ENCODE assay signal across 15 cellular contexts in the genomic region with DNA sequence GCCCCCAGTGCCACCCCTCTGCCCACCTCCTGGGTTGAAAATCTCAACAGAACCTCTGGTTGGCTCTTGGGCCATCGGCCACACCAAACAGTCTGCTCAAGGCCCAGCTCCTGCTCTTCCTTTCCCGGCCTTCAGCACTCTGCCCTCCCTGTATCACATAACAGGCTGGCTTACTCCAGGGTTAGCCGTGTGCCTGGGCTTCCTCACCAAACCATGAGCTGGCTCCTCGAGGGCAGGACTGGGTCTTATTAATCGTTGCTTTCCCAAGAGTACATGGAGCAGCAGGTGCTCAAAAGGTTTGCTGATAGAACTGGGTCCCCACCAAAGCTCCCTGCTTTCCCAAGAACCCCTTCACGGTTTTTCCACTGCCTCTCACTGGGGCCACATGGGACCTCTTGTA. TPM values are rescaled to one million over a fixed set of nuclear protein-coding genes. Genes with fewer than 3 reads are reported as not detected.
DNase-seq lines count a peak whose midpoint lies in the region; ATAC-seq and TF ChIP-seq lines count a peak whose summit lies in the region.
"Had no signal": no experiment of that assay in that cellular context is flagged by ENCODE, and none has a peak within 500 bp of the region (broad histone marks: within the 10 kb centered on the region; RNA-seq: fewer than 3 reads in every experiment).

No MANE protein-coding gene starts in this region.

- peaks cover 30 to 58% of the 10 kb centered on the region in 2 experiments; a peak in 3 of 4 replicates for H3K4me1 ChIP-seq in SK-N-SH (ENCODE audit: control insufficient read depth in 1 of 2, insufficient read depth in 2 of 2, low read depth in 1 of 2, low read length in 1 of 2)
- H3K4me1 ChIP-seq in Panc1 (ENCODE audit: control insufficient read depth, insufficient read depth, low read length): peaks cover 78% of the 10 kb centered on the region
- H3K4me1 ChIP-seq in skeletal muscle satellite cell (ENCODE audit: control insufficient read depth, insufficient read depth, low read length): peaks cover 88% of the 10 kb centered on the region
- H3K4me1 ChIP-seq in CD8-positive, alpha-beta T cell (ENCODE audit: insufficient read depth, low read length): peaks cover 4% of the 10 kb centered on the region

- CTCF ChIA-PET in SK-N-SH (lab: Yijun Ruan, JAX): interaction anchor here (0.7 to 16.5 kb wide), 14 partner anchors 9 to 150 kb away, joined by 3 to 323 read pairs (median 16); partner anchors contain the start of genes CEP250, EIF6 and GDF5
- CTCF ChIA-PET in Panc1 (lab: Charles Lee): interaction anchor here (0.6 to 2.2 kb wide), 4 partner anchors 24 to 134 kb away, joined by 3 to 10 read pairs (median 6); partner anchors contain the start of gene MMP24OS
- CTCF ChIA-PET in CD8-positive, alpha-beta T cell (lab: Charles Lee): interaction anchor here (1.1 to 8.7 kb wide), 12 partner anchors 8 to 160 kb away, joined by 3 to 79 read pairs (median 7); partner anchors contain the start of genes EDEM2, FAM83C and GDF5

- BruUV-seq in Panc1 (replicated peaks; lab: Mats Ljungman, UMichigan): no TSS peak

- H3K4me3 ChIP-seq in SK-N-SH (ENCODE audit: low read depth in 2 of 2, low read length in 1 of 2) (no peak overlapping the region), Panc1 (ENCODE audit: low read depth in 2 of 2, low read length in 2 of 2) (no peak overlapping the region), skeletal muscle satellite cell (ENCODE audit: low read length) (no peak overlapping the region)
- H3K4me3 ChIP-seq in CD8-positive, alpha-beta T cell (ENCODE audit: low read depth, low read length): no peak overlapping the region
- H3K4me3 ChIP-seq: lower lobe of right lung, thyroid gland had no signal

- peak overlapping the region; percentile 36 to 65 for H3K27ac Mint-ChIP-seq in effector memory CD8-positive, alpha-beta T cell
- H3K27ac Mint-ChIP-seq in CD8-positive, alpha-beta T cell: no peak overlapping the region

- WGBS in SK-N-SH (ENCODE audit: low lambda C conversion rate): 79% methylated on average over 6 of the region's 6 CpGs

- H3K4me2 ChIP-seq in SK-N-SH: peak overlapping the region; percentile 54
- H3K4me2 ChIP-seq in skeletal muscle satellite cell (ENCODE audit: low read length): peak overlapping the region; percentile 29

- peaks cover 8% of the 10 kb centered on the region for H3K36me3 Mint-ChIP-seq in effector memory CD8-positive, alpha-beta T cell (ENCODE audit: insufficient read depth)
- peaks cover 31% of the 10 kb centered on the region for H3K36me3 Mint-ChIP-seq in CD8-positive, alpha-beta T cell

- DNase-seq in SK-N-SH: no peak
- DNase-seq in Panc1 (ENCODE audit: low read depth, low spot score): no peak
- no peak for DNase-seq in effector memory CD8-positive, alpha-beta T cell
- DNase-seq in CD8-positive, alpha-beta T cell: no peak
- DNase-seq in stimulated activated CD4-positive, alpha-beta T cell treated with anti-CD3 and anti-CD28 coated beads, Interleukin-1b, Interleukin-23, amount 100 ng/mL, for 48 hours: no peak
- DNase-seq: hippocampal formation, lower lobe of right lung, NCI-H1694 treated with DMSO at 0.1 percent for 48 hours, thyroid gland had no signal

- no peak overlapping the region for H2AFZ ChIP-seq in SK-N-SH (ENCODE audit: low read depth)

- H3K4me1 Mint-ChIP-seq in effector memory CD8-positive, alpha-beta T cell (ENCODE audit: low read depth in 2 of 2): peaks cover 5 to 9% of the 10 kb centered on the region in 2 donors
- H3K4me1 Mint-ChIP-seq in CD8-positive, alpha-beta T cell (ENCODE audit: low read depth): peaks cover 4% of the 10 kb centered on the region

- no peaks in the 10 kb centered on the region for H3K79me2 ChIP-seq in SK-N-SH (ENCODE audit: insufficient read depth)

- TF ChIP-seq RAD21 in SK-N-SH (IDR thresholded peaks at IDR 0.05; ENCODE audit: low read length): no peak

- in situ Hi-C loops in Panc1 (cut with HindIII; ENCODE audit: low pct_unique_long_range_greater_than_20kb, low sequenced_read_pairs): no loop called here

- H3K27ac ChIP-seq in SK-N-SH (ENCODE audit: low read depth in 2 of 2, low read length in 1 of 2) (peak overlapping the region; percentile 97; a peak in 3 of 4 replicates), Panc1 (ENCODE audit: low read length) (peak overlapping the region; percentile 97)
- no peak overlapping the region for H3K27ac ChIP-seq in CD8-positive, alpha-beta T cell (ENCODE audit: low read depth, low read length)
- H3K27ac ChIP-seq: 22Rv1, lower lobe of right lung had no signal

- H3K27me3 Mint-ChIP-seq in effector memory CD8-positive, alpha-beta T cell: no peaks in the 10 kb centered on the region
- no peaks in the 10 kb centered on the region for H3K27me3 Mint-ChIP-seq in CD8-positive, alpha-beta T cell (ENCODE audit: low read depth)

- H3K27me3 ChIP-seq in SK-N-SH (ENCODE audit: insufficient read depth) (no peaks in the 10 kb centered on the region), Panc1 (ENCODE audit: control insufficient read depth, insufficient read depth, low read length) (no peaks in the 10 kb centered on the region), skeletal muscle satellite cell (ENCODE audit: control insufficient read depth, insufficient read depth, low read length) (no peaks in the 10 kb centered on the region)
- no peaks in the 10 kb centered on the region for H3K27me3 ChIP-seq in CD8-positive, alpha-beta T cell (ENCODE audit: insufficient read depth, low read length)
- H3K27me3 ChIP-seq: thyroid gland had no signal

- ATAC-seq in SK-N-SH treated with all-trans-retinoic acid at 6 μM for 48 hours (no peak), Panc1 (no peak), HG02970 (IDR thresholded peaks at IDR 0.05; ENCODE audit: low FRiP score, unreplicated experiment) (no peak)
- ATAC-seq in effector memory CD8-positive, alpha-beta T cell (replicated peaks): no peak
- ATAC-seq in CD8-positive, alpha-beta T cell: no peak

- H4K20me1 ChIP-seq in SK-N-SH (ENCODE audit: insufficient read depth): no peaks in the 10 kb centered on the region

- no peaks in the 10 kb centered on the region for H3K9me3 Mint-ChIP-seq in effector memory CD8-positive, alpha-beta T cell
- H3K9me3 Mint-ChIP-seq in CD8-positive, alpha-beta T cell: no peaks in the 10 kb centered on the region

- intact Hi-C loops in Panc1 (cut with micrococcal nuclease; ENCODE audit: unreplicated experiment): loop anchor here (5.0 kb wide), 1 partner anchor 142 kb away; no protein-coding TSS in a partner anchor
- intact Hi-C loops in CD8-positive, alpha-beta T cell (cut with DNase I, micrococcal nuclease): loop anchor here (1.0 to 10.0 kb wide), 7 partner anchors 133 to 580 kb away; partner anchors contain the start of genes EDEM2 (in 1 of the 2) and GDF5 (in 1 of the 2)

- H3K36me3 ChIP-seq in SK-N-SH (replicated peaks in 1 of 2; ENCODE audit: control insufficient read depth in 1 of 2, insufficient read depth in 2 of 2, low read length in 1 of 2): no peaks in the 10 kb centered on the region
- no peaks in the 10 kb centered on the region; the same call in 1 of the 2 replicates for H3K36me3 ChIP-seq in Panc1 (ENCODE audit: control insufficient read depth, insufficient read depth, low read length)
- no peaks in the 10 kb centered on the region for H3K36me3 ChIP-seq in skeletal muscle satellite cell (ENCODE audit: insufficient read depth, low read length)
- H3K36me3 ChIP-seq in CD8-positive, alpha-beta T cell (ENCODE audit: insufficient read depth, low read length): peaks cover 7% of the 10 kb centered on the region
- H3K36me3 ChIP-seq: thyroid gland had no signal

- H3K4me3 Mint-ChIP-seq in effector memory CD8-positive, alpha-beta T cell: no peak overlapping the region
- H3K4me3 Mint-ChIP-seq in CD8-positive, alpha-beta T cell: no peak overlapping the region

- H3K9me3 ChIP-seq in SK-N-SH (no peaks in the 10 kb centered on the region), Panc1 (ENCODE audit: control insufficient read depth, insufficient read depth, low read depth, low read length) (no peaks in the 10 kb centered on the region), skeletal muscle satellite cell (replicated peaks; ENCODE audit: low read length) (no peaks in the 10 kb centered on the region)
- H3K9me3 ChIP-seq in CD8-positive, alpha-beta T cell (ENCODE audit: low read length): no peaks in the 10 kb centered on the region
- H3K9me3 ChIP-seq: lower lobe of right lung, thyroid gland had no signal

- peak overlapping the region; percentile 55 for H3K9ac ChIP-seq in SK-N-SH
- peak overlapping the region; percentile 81 for H3K9ac ChIP-seq in skeletal muscle satellite cell (ENCODE audit: low read depth, low read length)

- POLR2A ChIA-PET in SK-N-SH (lab: Yijun Ruan, JAX) (interaction anchor here (2.5 kb wide), 1 partner anchor 150 kb away, joined by 6 read pairs; the partner anchor contains the start of gene CEP250), Panc1 (lab: Charles Lee) (interaction anchor here (0.5 to 0.6 kb wide), 2 partner anchors 149 to 214 kb away, joined by 6 to 8 read pairs; no protein-coding TSS in a partner anchor)
- POLR2A ChIA-PET in CD8-positive, alpha-beta T cell (lab: Charles Lee): no interaction called here

- TF ChIP-seq CTCF in SK-N-SH (IDR thresholded peaks at IDR 0.05): no peak
- no peak for TF ChIP-seq CTCF in Panc1 (IDR thresholded peaks at IDR 0.05)
- TF ChIP-seq CTCF in CD8-positive, alpha-beta T cell (IDR thresholded peaks at IDR 0.05): no peak

- no peaks in the 10 kb centered on the region for H3K9me2 ChIP-seq in SK-N-SH

- peaks cover 48% of the 10 kb centered on the region for H3F3A ChIP-seq in SK-N-SH (replicated peaks; ENCODE audit: insufficient read depth)

- TF ChIP-seq EP300 in SK-N-SH (IDR thresholded peaks at IDR 0.05; ENCODE audit: borderline replicate concordance in 1 of 2, low read depth in 1 of 2, low read length in 1 of 2): no peak

RNA-seq across cellular contexts. Expression of gene FAM83C, which starts 12.7 kb away (rescaled TPM):
- polyA plus RNA-seq in SK-N-SH (2012; rRNA removed): not detected in 2 replicates
- polyA plus RNA-seq in SK-N-SH (2012; cell fraction: cytosol; rRNA removed): not detected in 2 replicates
- polyA plus RNA-seq in SK-N-SH (2012; cell fraction: nucleus; rRNA removed): 0.02 and 0.04 TPM in 2 replicates
- total RNA-seq in Panc1 (2021; ENCODE audit: unreplicated experiment): not detected
- not detected for polyA plus RNA-seq in Panc1 (2012; ENCODE audit: insufficient read length)
- total RNA-seq in skeletal muscle satellite cell (2012; rRNA removed): not detected in 2 replicates
- total RNA-seq in CD8-positive, alpha-beta T cell: not detected
- total RNA-seq: lower lobe of right lung; pulmonary artery endothelial cell; T-helper 1 cell treated with Interleukin-12 subunit alpha and Interleukin-12 subunit beta and Interleukin-4 antibody, amounts not matched to agents 30 ng/mL and 1 ng/mL, for 36 hours; thyroid gland had no signal

RNA-seq across cellular contexts. Expression of gene EIF6, which starts 20.4 kb away (rescaled TPM):
- 343 and 356 TPM in 2 replicates for polyA plus RNA-seq in SK-N-SH (2012; rRNA removed)
- polyA plus RNA-seq in SK-N-SH (2012; cell fraction: cytosol; rRNA removed): 174 and 232 TPM in 2 replicates
- 485 and 538 TPM in 2 replicates for polyA plus RNA-seq in SK-N-SH (2012; cell fraction: nucleus; rRNA removed)
- total RNA-seq in Panc1 (2021; ENCODE audit: unreplicated experiment): 258 TPM
- 285 TPM for polyA plus RNA-seq in Panc1 (2012; ENCODE audit: insufficient read length)
- total RNA-seq in skeletal muscle satellite cell (2012; rRNA removed): 206 and 237 TPM in 2 replicates
- total RNA-seq in CD8-positive, alpha-beta T cell: 10 to 100 TPM; 41.7 to 43.2 TPM

RNA-seq across cellular contexts. Expression of gene MMP24OS, which starts 27.0 kb away (rescaled TPM):
- 52.4 and 53.1 TPM in 2 replicates for polyA plus RNA-seq in SK-N-SH (2012; rRNA removed)
- polyA plus RNA-seq in SK-N-SH (2012; cell fraction: cytosol; rRNA removed): 45.2 and 58.3 TPM in 2 replicates
- polyA plus RNA-seq in SK-N-SH (2012; cell fraction: nucleus; rRNA removed): 64.2 and 76.0 TPM in 2 replicates
- 83.8 TPM for total RNA-seq in Panc1 (2021; ENCODE audit: unreplicated experiment)
- polyA plus RNA-seq in Panc1 (2012; ENCODE audit: insufficient read length): 178 TPM
- total RNA-seq in skeletal muscle satellite cell (2012; rRNA removed): 8.4 and 12.0 TPM in 2 replicates
- 10 to 100 TPM; 64.5 to 67.1 TPM for total RNA-seq in CD8-positive, alpha-beta T cell
